ENCODE assay signal across 8 cellular contexts in the genomic region with DNA sequence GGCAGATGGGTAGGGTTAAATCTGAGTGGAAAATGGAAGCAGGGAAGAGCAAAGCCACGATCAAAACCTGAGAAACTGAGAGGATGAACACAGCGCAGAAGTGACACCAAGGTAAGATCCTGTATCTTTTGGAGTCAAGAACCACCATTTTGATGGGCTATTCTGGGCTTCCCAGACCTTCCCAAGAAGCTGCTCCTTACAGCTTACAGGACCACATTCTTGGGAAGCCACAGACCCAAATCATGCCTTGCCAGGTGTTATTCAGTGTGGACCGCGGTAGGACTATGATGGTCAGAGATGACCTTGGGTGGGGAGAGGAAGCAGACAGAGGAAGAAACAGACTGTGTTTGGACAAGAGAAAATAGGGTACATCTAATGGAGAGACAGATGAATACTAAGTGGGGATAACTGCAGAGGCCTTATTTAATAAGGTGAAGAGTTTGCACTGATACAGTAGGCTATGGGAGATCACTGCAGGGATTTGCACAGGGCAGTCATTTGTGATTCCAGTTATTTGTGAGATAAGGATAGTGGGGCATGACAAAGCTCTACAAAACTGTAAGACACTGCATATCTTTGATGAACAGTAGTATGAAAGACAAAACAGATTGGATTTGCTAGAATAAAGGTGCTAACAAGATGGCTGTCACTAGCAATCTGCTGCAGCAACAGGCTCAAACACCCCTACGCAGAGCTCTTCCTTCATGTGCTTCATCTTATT.
"Had no signal": no experiment of that assay in that cellular context is flagged by ENCODE, and none has a peak within 500 bp of the region (broad histone marks: within the 10 kb centered on the region; RNA-seq: fewer than 3 reads in every experiment).

No MANE protein-coding gene starts in this region.

- H3K27ac ChIP-seq: body of pancreas, pancreas, tibial artery had no signal

- H3K27ac Mint-ChIP-seq: activated naive CD4-positive, alpha-beta T cell treated with anti-CD3 and anti-CD28 coated beads, Interleukin-2, amount 50 U/mL, for 24 hours; dendritic cell treated with granulocyte-macrophage colony-stimulating factor and Interleukin-4, amounts not matched to agents 40 ng/mL and 50 ng/mL, for 4 days; effector memory CD8-positive, alpha-beta T cell; immature natural killer cell; natural killer cell treated with Interleukin-12 subunit alpha and Interleukin-12 subunit beta and Interleukin-15 and Interleukin-18, amount 100 ng/mL, for 72 hours had no signal

- DNase-seq: body of pancreas; effector memory CD8-positive, alpha-beta T cell; immature natural killer cell; pancreas; tibial artery had no signal

- H3K4me1 Mint-ChIP-seq: activated naive CD4-positive, alpha-beta T cell treated with anti-CD3 and anti-CD28 coated beads, Interleukin-2, amount 50 U/mL, for 24 hours had no signal

- ATAC-seq: body of pancreas; effector memory CD8-positive, alpha-beta T cell; natural killer cell treated with Interleukin-12 subunit alpha and Interleukin-12 subunit beta and Interleukin-15 and Interleukin-18, amount 100 ng/mL, for 72 hours; pancreas had no signal

- H3K9me3 ChIP-seq: body of pancreas, pancreas, tibial artery had no signal

- H3K36me3 Mint-ChIP-seq: activated naive CD4-positive, alpha-beta T cell treated with anti-CD3 and anti-CD28 coated beads, Interleukin-2, amount 50 U/mL, for 24 hours; immature natural killer cell; natural killer cell treated with Interleukin-12 subunit alpha and Interleukin-12 subunit beta and Interleukin-15 and Interleukin-18, amount 100 ng/mL, for 72 hours had no signal

- H3K27me3 Mint-ChIP-seq: dendritic cell treated with granulocyte-macrophage colony-stimulating factor and Interleukin-4, amounts not matched to agents 40 ng/mL and 50 ng/mL, for 4 days had no signal

- H3K27me3 ChIP-seq: body of pancreas, pancreas had no signal

- FAIRE-seq: pancreas had no signal

- H3K4me1 ChIP-seq: body of pancreas, pancreas had no signal

- H3K9me3 Mint-ChIP-seq: dendritic cell treated with granulocyte-macrophage colony-stimulating factor and Interleukin-4, amounts not matched to agents 40 ng/mL and 50 ng/mL, for 4 days; effector memory CD8-positive, alpha-beta T cell; immature natural killer cell; natural killer cell treated with Interleukin-12 subunit alpha and Interleukin-12 subunit beta and Interleukin-15 and Interleukin-18, amount 100 ng/mL, for 72 hours had no signal

- H3K4me3 ChIP-seq: body of pancreas, pancreas, tibial artery had no signal

- H3K36me3 ChIP-seq: pancreas, tibial artery had no signal

- H3K4me3 Mint-ChIP-seq: activated naive CD4-positive, alpha-beta T cell treated with anti-CD3 and anti-CD28 coated beads, Interleukin-2, amount 50 U/mL, for 24 hours; dendritic cell treated with granulocyte-macrophage colony-stimulating factor and Interleukin-4, amounts not matched to agents 40 ng/mL and 50 ng/mL, for 4 days; effector memory CD8-positive, alpha-beta T cell; immature natural killer cell; natural killer cell treated with Interleukin-12 subunit alpha and Interleukin-12 subunit beta and Interleukin-15 and Interleukin-18, amount 100 ng/mL, for 72 hours had no signal
